ENCODE assay signal across 20 cellular contexts in the genomic region with DNA sequence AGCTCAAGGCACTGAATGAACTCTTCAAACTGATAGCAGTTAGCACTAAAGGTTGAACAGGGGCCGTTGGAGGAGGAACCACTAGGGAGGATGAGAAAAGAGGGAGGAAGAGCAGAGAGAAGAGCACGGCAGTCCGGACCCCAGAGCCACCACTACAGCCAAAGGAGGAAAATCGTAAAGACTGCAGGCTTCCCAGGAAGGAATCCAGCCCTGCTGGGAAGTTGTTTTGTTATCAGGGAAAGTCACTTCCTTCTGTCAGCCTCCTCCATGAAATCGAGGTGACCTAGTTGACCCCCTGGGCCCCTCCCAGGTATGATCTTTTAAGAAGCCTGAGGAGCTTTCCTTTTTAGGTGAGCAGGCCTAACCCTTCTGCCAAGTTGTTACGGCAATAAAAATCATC.
DNase-seq lines count a peak whose midpoint lies in the region; ATAC-seq, FAIRE-seq and TF ChIP-seq lines count a peak whose summit lies in the region.
"Had no signal": no experiment of that assay in that cellular context is flagged by ENCODE, and none has a peak within 500 bp of the region (broad histone marks: within the 10 kb centered on the region; RNA-seq: fewer than 3 reads in every experiment).

No MANE protein-coding gene starts in this region.

- intact Hi-C loops in K562 (cut with micrococcal nuclease) (no loop called here), psoas muscle (cut with DNase I) (loop anchor here in 1 of 2 donors (5.0 kb wide), 1 partner anchor 45 kb away; no protein-coding TSS in a partner anchor)

- no peak for TF ChIP-seq RAD21 in K562 (CRISPR knock-in tag; conservative IDR thresholded peaks at IDR 0.05 in 1 of 2, IDR thresholded peaks at IDR 0.05 in 1 of 2)

- no peaks in the 10 kb centered on the region for H3K9me1 ChIP-seq in K562 (ENCODE audit: control insufficient read depth, insufficient read depth, low read length)

- no peaks in the 10 kb centered on the region for H3K9me3 ChIP-seq in H9 (ENCODE audit: control insufficient read depth, low read depth, low read length)
- no peaks in the 10 kb centered on the region for H3K9me3 ChIP-seq in K562 (replicated peaks; ENCODE audit: control insufficient read depth, insufficient read depth, low read depth, low read length)
- H3K9me3 ChIP-seq in psoas muscle: no peaks in the 10 kb centered on the region
- H3K9me3 ChIP-seq: left lung had no signal

- CTCF ChIA-PET in K562 (lab: Yijun Ruan, JAX; ENCODE audit: low intra/inter-chr PET ratio): no interaction called here

- H3K4me1 Mint-ChIP-seq in H9: peaks cover 75% of the 10 kb centered on the region in 2 experiments
- H3K4me1 Mint-ChIP-seq: IgD-negative memory B cell had no signal

- no CpG with 5 or more reads among the region's 6 CpGs for WGBS in H9 (ENCODE audit: extremely low coverage, insufficient read length, low lambda C conversion rate)
- 0% methylated on average over 6 of the region's 6 CpGs for WGBS in K562 (ENCODE audit: insufficient coverage, low coverage, missing lambda C conversion rate)
- WGBS in psoas muscle, 3 donors: 57 to 69% (median 59%) methylated on average over 6 of the region's 6 CpGs

- H3K23me2 ChIP-seq in H9 (ENCODE audit: insufficient read length, low read depth, low read length, poor library complexity, severe bottlenecking): no peaks in the 10 kb centered on the region

- no peak overlapping the region for H3K14ac ChIP-seq in H9 (ENCODE audit: insufficient read depth, low read length)

- no peaks in the 10 kb centered on the region for H4K20me1 ChIP-seq in H9 (ENCODE audit: control insufficient read depth, insufficient read depth, insufficient read length)
- no peaks in the 10 kb centered on the region; the same call in 1 of the 2 replicates for H4K20me1 ChIP-seq in K562 (replicated peaks; ENCODE audit: control insufficient read depth, insufficient read depth, low read length)

- H2BK15ac ChIP-seq in H9 (ENCODE audit: low read depth, low read length): no peak overlapping the region

- in situ Hi-C loops in K562 (cut with MboI): no loop called here

- no peak overlapping the region for H3K56ac ChIP-seq in H9 (ENCODE audit: insufficient read length, low read depth, low read length)

- TF ChIP-seq CTCF in H9 (conservative IDR thresholded peaks at IDR 0.05) (no peak), K562 (IDR thresholded peaks at IDR 0.05 in 2 of 3, conservative IDR thresholded peaks at IDR 0.05 in 1 of 3; ENCODE audit: insufficient read depth in 2 of 3, low read depth in 1 of 3, low read length in 3 of 3) (no peak), psoas muscle (IDR thresholded peaks at IDR 0.05) (no peak)

- no peak overlapping the region for H3K9ac ChIP-seq in H9 (ENCODE audit: extremely low read depth, insufficient read length, low read length)
- no peak overlapping the region for H3K9ac ChIP-seq in K562 (ENCODE audit: insufficient read depth in 1 of 2, low read depth in 2 of 2, low read length in 2 of 2)

- POLR2A ChIA-PET in K562 (lab: Yijun Ruan, JAX): interaction anchor here (0.9 kb wide), 1 partner anchor 9 kb away, joined by 3 read pairs; no protein-coding TSS in a partner anchor

- H3K79me2 ChIP-seq in H9 (ENCODE audit: insufficient read depth, low read length): peaks cover 8% of the 10 kb centered on the region; the same call in 1 of the 2 replicates
- no peaks in the 10 kb centered on the region for H3K79me2 ChIP-seq in K562 (ENCODE audit: control insufficient read depth, insufficient read depth, low read length)

- FAIRE-seq in K562 (lab: Jason Lieb, UNC): no peak

- H2BK5ac ChIP-seq in H9 (ENCODE audit: insufficient read length, low read length): no peak overlapping the region

- ATAC-seq in K562: no peak
- no peak for ATAC-seq in psoas muscle
- ATAC-seq in HG02623 (IDR thresholded peaks at IDR 0.05; ENCODE audit: unreplicated experiment): no peak
- ATAC-seq: effector memory CD8-positive, alpha-beta T cell; left lung; sciatic nerve had no signal

- no peak for TF ChIP-seq EP300 in K562 (IDR thresholded peaks at IDR 0.05; ENCODE audit: low read length)

- H3K23ac ChIP-seq in H9 (ENCODE audit: insufficient read length, low read depth, low read length): no peak overlapping the region

- H2AFZ ChIP-seq in H9 (ENCODE audit: low read length) (no peak overlapping the region), K562 (ENCODE audit: low read depth, low read length) (no peak overlapping the region)

- H2BK120ac ChIP-seq in H9 (ENCODE audit: low read depth, low read length, poor library complexity, severe bottlenecking): no peak overlapping the region

- H2AK5ac ChIP-seq in H9 (ENCODE audit: insufficient read length, low read length): no peak overlapping the region

- H3K9me3 Mint-ChIP-seq in H9: no peaks in the 10 kb centered on the region
- H3K9me3 Mint-ChIP-seq: activated T-helper 2 cell treated with anti-CD3 and anti-CD28 coated beads, Interferon-gamma antibody, Interleukin-2, Interleukin-4, amounts not matched to agents 10 μg/mL and 5 μg/mL and 100 μg/mL, durations not matched to agents 14 hours and 24 hours and 36 hours had no signal

- no peak overlapping the region for H4K5ac ChIP-seq in H9 (ENCODE audit: insufficient read length, low read depth, low read length)

- no peak overlapping the region for H2BK20ac ChIP-seq in H9 (ENCODE audit: low read depth, low read length, poor library complexity, severe bottlenecking)

- H3K18ac ChIP-seq in H9 (ENCODE audit: insufficient read length, low read depth, low read length): no peak overlapping the region

- no peak overlapping the region for H4K8ac ChIP-seq in H9 (replicated peaks; ENCODE audit: insufficient read length, low read depth, low read length)

- no peaks in the 10 kb centered on the region for H3K27me3 Mint-ChIP-seq in H9 (ENCODE audit: low read depth)
- H3K27me3 Mint-ChIP-seq: effector memory CD8-positive, alpha-beta T cell had no signal

- no peak overlapping the region for H3K27ac ChIP-seq in H9 (ENCODE audit: insufficient read length, low read depth, low read length)
- no peak overlapping the region for H3K27ac ChIP-seq in K562 (ENCODE audit: extremely low read depth, low read depth, low read length)
- peak overlapping the region; percentile 95 for H3K27ac ChIP-seq in psoas muscle
- H3K27ac ChIP-seq: left lung had no signal

- no peak overlapping the region for H3T11ph ChIP-seq in H9 (ENCODE audit: low read length)

- H3K4me2 ChIP-seq in H9 (ENCODE audit: insufficient read depth, insufficient read length, low read length) (no peak overlapping the region), K562 (ENCODE audit: insufficient read depth, low read length) (no peak overlapping the region)

- no peak overlapping the region for H2BK12ac ChIP-seq in H9 (ENCODE audit: insufficient read length, low read depth, low read length)

- no peaks in the 10 kb centered on the region for H3K27me3 ChIP-seq in H9 (ENCODE audit: insufficient read depth, low read length)
- peaks cover 13 to 17% of the 10 kb centered on the region in 2 experiments; a peak in 3 of 5 replicates for H3K27me3 ChIP-seq in K562 (ENCODE audit: control insufficient read depth in 2 of 2, insufficient read depth in 2 of 2, low read length in 2 of 2)
- no peaks in the 10 kb centered on the region for H3K27me3 ChIP-seq in psoas muscle (ENCODE audit: insufficient read depth in 3 of 3, low read length in 2 of 3)
- H3K27me3 ChIP-seq: left lung had no signal

- H3K4me3 Mint-ChIP-seq in H9: no peak overlapping the region
- H3K4me3 Mint-ChIP-seq: effector memory CD8-positive, alpha-beta T cell had no signal

- H3K4me1 ChIP-seq in H9 (ENCODE audit: insufficient read depth, low read length): peaks cover 20% of the 10 kb centered on the region; the same call in 1 of the 2 replicates
- no peaks in the 10 kb centered on the region; a peak in 1 of 5 replicates for H3K4me1 ChIP-seq in K562 (replicated peaks in 1 of 2; ENCODE audit: control insufficient read depth in 2 of 2, insufficient read depth in 2 of 2, low read length in 2 of 2)
- peaks cover 78% of the 10 kb centered on the region for H3K4me1 ChIP-seq in psoas muscle
- H3K4me1 ChIP-seq: left lung had no signal

- no TSS peak for BruUV-seq in K562 (replicated peaks; lab: Mats Ljungman, UMichigan)

- peaks cover 6% of the 10 kb centered on the region for H3K79me1 ChIP-seq in H9 (ENCODE audit: insufficient read depth, low read depth, low read length, poor library complexity, severe bottlenecking)

- H3K4me3 ChIP-seq in K562: no peak overlapping the region
- H3K4me3 ChIP-seq in psoas muscle: no peak overlapping the region
- H3K4me3 ChIP-seq: left lung had no signal

- H3K36me3 ChIP-seq in K562 (ENCODE audit: control insufficient read depth, insufficient read depth, low read length) (no peaks in the 10 kb centered on the region), psoas muscle (ENCODE audit: insufficient read depth in 1 of 2, low read depth in 1 of 2) (no peaks in the 10 kb centered on the region)
- H3K36me3 ChIP-seq: left lung had no signal

- peaks cover 3 to 20% (median 17%) of the 10 kb centered on the region in 3 experiments; a peak in 6 of 7 replicates for H3K36me3 Mint-ChIP-seq in H9 (ENCODE audit: insufficient read depth in 1 of 3, low read depth in 3 of 3)
- H3K36me3 Mint-ChIP-seq: IgD-negative memory B cell had no signal

- peak overlapping the region; percentile 10 to 93 (median 91); a peak in 3 of 7 replicates for H3K27ac Mint-ChIP-seq in H9
- H3K27ac Mint-ChIP-seq: activated T-helper 2 cell treated with anti-CD3 and anti-CD28 coated beads, Interferon-gamma antibody, Interleukin-2, Interleukin-4, amounts not matched to agents 10 μg/mL and 5 μg/mL and 100 μg/mL, durations not matched to agents 14 hours and 24 hours and 36 hours; effector memory CD8-positive, alpha-beta T cell; IgD-negative memory B cell had no signal

- H3K4ac ChIP-seq in H9 (ENCODE audit: low read depth, low read length): no peak overlapping the region

- H4K91ac ChIP-seq in H9 (ENCODE audit: insufficient read length, low read depth, low read length): no peak overlapping the region

- no peak for DNase-seq in H9
- no peak for DNase-seq in K562 (ENCODE audit: extremely low read depth in 1 of 4, low spot score in 3 of 4)
- DNase-seq in left kidney (ENCODE audit: low read depth, low spot score): peak; percentile 35
- no peak for DNase-seq in psoas muscle
- no peak for DNase-seq in stimulated activated CD4-positive, alpha-beta T cell treated with anti-CD3 and anti-CD28 coated beads, Interleukin-4, amount 100 ng/mL, for 4 hours
- no peak for DNase-seq in OCI-M1 (lab: John Stamatoyannopoulos, UW)
- no peak for DNase-seq in DMS153 (lab: John Stamatoyannopoulos, UW)
- DNase-seq: activated CD4-positive, CD25-positive, alpha-beta regulatory T cell treated with anti-CD3 and anti-CD28 coated beads, Interleukin-2, amount 50 U/mL, for 72 hours; amniotic stem cell; effector memory CD8-positive, alpha-beta T cell; left lung; MV-4-11; NCI-H1930; NCI-H510A; SIG-M5; substantia nigra had no signal

- TF ChIP-seq POLR2A in K562 (conservative IDR thresholded peaks at IDR 0.05): no peak

TF ChIP-seq in K562, 482 proteins besides CTCF, POLR2A, EP300 and RAD21:
- TF ChIP-seq ZNF263 (CRISPR knock-in tag; IDR thresholded peaks at IDR 0.05; ENCODE audit: borderline replicate concordance): peak; percentile 39; the same call in 1 of the 2 replicates
- no peak for TF ChIP-seq SREBF2 (CRISPR knock-in tag; IDR thresholded peaks at IDR 0.05)
